In genomic region chr2:131046580-131047274, GRCh38 we compare ENCODE assay signal across 19 cellular contexts. TPM values are rescaled to one million over a fixed set of nuclear protein-coding genes. Genes with fewer than 3 reads are reported as not detected.
DNase-seq lines count a peak whose midpoint lies in the region; ATAC-seq and TF ChIP-seq lines count a peak whose summit lies in the region.
"Had no signal": no experiment of that assay in that cellular context is flagged by ENCODE, and none has a peak within 500 bp of the region (broad histone marks: within the 10 kb centered on the region; RNA-seq: fewer than 3 reads in every experiment).

No MANE protein-coding gene starts in this region.

- TF ChIP-seq CTCF in coronary artery (IDR thresholded peaks at IDR 0.05): no peak

- no peaks in the 10 kb centered on the region for H3K9me3 Mint-ChIP-seq in activated T-cell treated with anti-CD3 and anti-CD28 coated beads, Interleukin-2, amount 50 U/mL, for 24 hours
- no peaks in the 10 kb centered on the region for H3K9me3 Mint-ChIP-seq in activated T-cell treated with anti-CD3 and anti-CD28 coated beads, Interleukin-2, amount 50 U/mL, for 4 hours
- H3K9me3 Mint-ChIP-seq in stimulated activated naive B cell treated with anti-CD40 and anti-IgM and Interleukin-4, amounts not matched to agents 10 μg/mL and 1 μg/mL and 100 μg/mL, for 72 hours: no peaks in the 10 kb centered on the region
- H3K9me3 Mint-ChIP-seq: type B pancreatic cell had no signal

- H3K4me1 Mint-ChIP-seq in activated T-cell treated with anti-CD3 and anti-CD28 coated beads, Interleukin-2, amount 50 U/mL, for 24 hours (ENCODE audit: low read depth): peaks cover 8% of the 10 kb centered on the region
- H3K4me1 Mint-ChIP-seq in activated T-cell treated with anti-CD3 and anti-CD28 coated beads, Interleukin-2, amount 50 U/mL, for 4 hours (ENCODE audit: low read depth): peaks cover 9% of the 10 kb centered on the region
- H3K4me1 Mint-ChIP-seq in stimulated activated naive B cell treated with anti-CD40 and anti-IgM and Interleukin-4, amounts not matched to agents 10 μg/mL and 1 μg/mL and 100 μg/mL, for 72 hours: peaks cover under 1 to 2% of the 10 kb centered on the region in 2 donors

- H3K36me3 Mint-ChIP-seq in activated T-cell treated with anti-CD3 and anti-CD28 coated beads, Interleukin-2, amount 50 U/mL, for 24 hours (ENCODE audit: low read depth): peaks cover 52% of the 10 kb centered on the region
- peaks cover 25% of the 10 kb centered on the region for H3K36me3 Mint-ChIP-seq in activated T-cell treated with anti-CD3 and anti-CD28 coated beads, Interleukin-2, amount 50 U/mL, for 4 hours (ENCODE audit: insufficient read depth)
- H3K36me3 Mint-ChIP-seq in stimulated activated naive B cell treated with anti-CD40 and anti-IgM and Interleukin-4, amounts not matched to agents 10 μg/mL and 1 μg/mL and 100 μg/mL, for 72 hours: peaks cover 41 to 54% of the 10 kb centered on the region in 2 donors

- no peak for ATAC-seq in activated T-cell treated with anti-CD3 and anti-CD28 coated beads, Interleukin-2, amount 50 U/mL, for 4 hours
- ATAC-seq in stimulated activated naive B cell treated with anti-CD40 and anti-IgM and Interleukin-4, amounts not matched to agents 10 μg/mL and 1 μg/mL and 100 μg/mL, for 72 hours (replicated peaks): no peak
- ATAC-seq in HG03108 (IDR thresholded peaks at IDR 0.05; ENCODE audit: unreplicated experiment): no peak

- in situ Hi-C loops in ACHN (cut with HindIII; ENCODE audit: low pct_ligation_motif_present, low pct_unique_long_range_greater_than_20kb, low sequenced_read_pairs): no loop called here

- H3K27me3 Mint-ChIP-seq in activated T-cell treated with anti-CD3 and anti-CD28 coated beads, Interleukin-2, amount 50 U/mL, for 24 hours: no peaks in the 10 kb centered on the region
- H3K27me3 Mint-ChIP-seq in activated T-cell treated with anti-CD3 and anti-CD28 coated beads, Interleukin-2, amount 50 U/mL, for 4 hours (ENCODE audit: low read depth): no peaks in the 10 kb centered on the region
- H3K27me3 Mint-ChIP-seq in stimulated activated naive B cell treated with anti-CD40 and anti-IgM and Interleukin-4, amounts not matched to agents 10 μg/mL and 1 μg/mL and 100 μg/mL, for 72 hours: peaks cover under 1% of the 10 kb centered on the region in 2 donors
- H3K27me3 Mint-ChIP-seq: type B pancreatic cell had no signal

- no peak overlapping the region for H3K4me3 ChIP-seq in coronary artery
- H3K4me3 ChIP-seq: cardiac muscle cell, PC-9 had no signal

- peak overlapping the region; percentile 29 for H3K27ac Mint-ChIP-seq in activated T-cell treated with anti-CD3 and anti-CD28 coated beads, Interleukin-2, amount 50 U/mL, for 24 hours
- H3K27ac Mint-ChIP-seq in stimulated activated naive B cell treated with anti-CD40 and anti-IgM and Interleukin-4, amounts not matched to agents 10 μg/mL and 1 μg/mL and 100 μg/mL, for 72 hours: peak overlapping the region; percentile 28
- H3K27ac Mint-ChIP-seq: type B pancreatic cell had no signal

- DNase-seq in activated T-cell treated with anti-CD3 and anti-CD28 coated beads, Interleukin-2, amount 50 U/mL, for 24 hours: no peak
- DNase-seq in activated T-cell treated with anti-CD3 and anti-CD28 coated beads, Interleukin-2, amount 50 U/mL, for 4 hours: no peak
- DNase-seq in caudate nucleus (lab: John Stamatoyannopoulos, UW) (peak in 2 of 61 donors; percentile 25 to 67), medulla oblongata (ENCODE audit: extremely low spot score) (peak; percentile 47), ACHN (no peak), coronary artery (ENCODE audit: low spot score) (no peak)
- no peak for DNase-seq in stimulated activated naive B cell treated with anti-CD40 and anti-IgM and Interleukin-4, amounts not matched to agents 10 μg/mL and 1 μg/mL and 100 μg/mL, for 72 hours
- DNase-seq: DMS153; kidney glomerular epithelial cell; NCI-H1105; NCI-H2107; PC-9; stimulated activated CD4-positive, alpha-beta T cell treated with anti-CD3 and anti-CD28 coated beads, Interleukin-12 subunit alpha, Interleukin-12 subunit beta, amount 100 ng/mL, for 4 hours; stimulated activated naive CD4-positive, alpha-beta T cell had no signal

- no peak overlapping the region for H3K4me3 Mint-ChIP-seq in activated T-cell treated with anti-CD3 and anti-CD28 coated beads, Interleukin-2, amount 50 U/mL, for 24 hours
- no peak overlapping the region for H3K4me3 Mint-ChIP-seq in activated T-cell treated with anti-CD3 and anti-CD28 coated beads, Interleukin-2, amount 50 U/mL, for 4 hours
- no peak overlapping the region for H3K4me3 Mint-ChIP-seq in stimulated activated naive B cell treated with anti-CD40 and anti-IgM and Interleukin-4, amounts not matched to agents 10 μg/mL and 1 μg/mL and 100 μg/mL, for 72 hours
- H3K4me3 Mint-ChIP-seq: type B pancreatic cell had no signal

- H3K27ac ChIP-seq in caudate nucleus (ENCODE audit: low read depth, low read length): peak overlapping the region; percentile 44
- no peak overlapping the region for H3K27ac ChIP-seq in coronary artery
- H3K27ac ChIP-seq: C4-2B, cardiac muscle cell, KMS-11, PC-9 had no signal

RNA-seq across cellular contexts. Expression of gene FAM168B, which starts 46.5 kb away (rescaled TPM):
- total RNA-seq in activated T-cell treated with anti-CD3 and anti-CD28 coated beads, Interleukin-2, amount 50 U/mL, for 4 hours: 100 to 1,000 TPM; 101 to 111 (median 107) TPM

RNA-seq across cellular contexts. Expression of gene PLEKHB2, which starts 58.4 kb away (rescaled TPM):
- total RNA-seq in activated T-cell treated with anti-CD3 and anti-CD28 coated beads, Interleukin-2, amount 50 U/mL, for 4 hours: 10 to 100 TPM; 55.6 to 61.1 (median 57.7) TPM
